1 cellular context compared by ENCODE assay signal in genomic region chr16:23296994-23297393, GRCh38.
TF ChIP-seq lines count a peak whose summit lies in the region.

No MANE protein-coding gene starts in this region.

TF ChIP-seq in SK-N-SH treated with all-trans-retinoic acid at 6 μM for 48 hours, 23 proteins besides CTCF, POLR2A, EP300 and RAD21 (continued from another document):
- TF ChIP-seq GLIS3 (CRISPR knock-in tag; IDR thresholded peaks at IDR 0.05), result no peak
- TF ChIP-seq BACH2 (CRISPR knock-in tag; IDR thresholded peaks at IDR 0.05; ENCODE audit: borderline replicate concordance), result no peak
- TF ChIP-seq ZFP3 (CRISPR knock-in tag; IDR thresholded peaks at IDR 0.05), result no peak
- no peak for TF ChIP-seq POU6F1 (CRISPR knock-in tag; IDR thresholded peaks at IDR 0.05; ENCODE audit: borderline replicate concordance, low read depth)
